Comparison of ENCODE assay signal across 1 cellular context in the genomic region with DNA sequence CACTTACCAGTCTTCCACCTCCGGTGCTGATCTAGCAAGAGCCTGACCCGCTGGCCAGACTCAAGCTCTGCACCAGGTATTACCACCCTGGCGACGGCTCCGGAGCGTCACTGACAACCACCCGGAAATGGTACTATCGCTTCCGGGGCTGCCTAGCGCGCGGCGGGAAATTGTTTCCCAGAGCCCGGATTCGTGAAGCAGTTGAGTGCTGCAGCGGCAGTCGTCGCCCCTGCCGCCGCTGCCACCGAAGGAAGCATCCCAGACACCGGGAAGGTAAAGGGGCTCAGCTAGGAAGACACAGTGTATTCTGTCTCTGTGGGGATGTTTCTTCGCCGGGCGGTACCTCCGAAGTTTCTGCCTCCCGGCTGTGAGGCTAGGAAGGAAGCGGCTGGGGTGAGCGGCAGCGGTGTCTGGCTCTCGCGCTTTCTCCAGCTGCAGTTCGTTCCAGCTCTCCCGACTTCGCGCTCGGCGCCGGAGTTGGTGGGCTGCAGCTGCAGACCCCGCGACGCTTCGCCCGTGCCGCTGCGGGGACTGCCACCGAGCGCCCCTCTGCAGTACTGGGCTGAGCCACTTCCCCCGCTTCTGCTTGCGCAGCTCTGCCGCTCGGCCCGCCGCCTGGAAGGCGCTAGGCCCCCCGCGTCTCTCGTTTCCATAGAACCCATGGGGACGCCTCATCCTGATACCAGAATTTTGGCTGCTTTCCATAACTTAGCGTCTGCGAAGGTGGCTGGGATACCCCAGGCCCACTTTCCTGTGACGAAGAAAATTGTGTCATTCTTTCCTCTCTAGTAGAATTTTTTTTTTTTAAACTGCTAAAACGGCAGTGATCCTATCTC.
TF ChIP-seq lines count a peak whose summit lies in the region.

A gene with protein sequence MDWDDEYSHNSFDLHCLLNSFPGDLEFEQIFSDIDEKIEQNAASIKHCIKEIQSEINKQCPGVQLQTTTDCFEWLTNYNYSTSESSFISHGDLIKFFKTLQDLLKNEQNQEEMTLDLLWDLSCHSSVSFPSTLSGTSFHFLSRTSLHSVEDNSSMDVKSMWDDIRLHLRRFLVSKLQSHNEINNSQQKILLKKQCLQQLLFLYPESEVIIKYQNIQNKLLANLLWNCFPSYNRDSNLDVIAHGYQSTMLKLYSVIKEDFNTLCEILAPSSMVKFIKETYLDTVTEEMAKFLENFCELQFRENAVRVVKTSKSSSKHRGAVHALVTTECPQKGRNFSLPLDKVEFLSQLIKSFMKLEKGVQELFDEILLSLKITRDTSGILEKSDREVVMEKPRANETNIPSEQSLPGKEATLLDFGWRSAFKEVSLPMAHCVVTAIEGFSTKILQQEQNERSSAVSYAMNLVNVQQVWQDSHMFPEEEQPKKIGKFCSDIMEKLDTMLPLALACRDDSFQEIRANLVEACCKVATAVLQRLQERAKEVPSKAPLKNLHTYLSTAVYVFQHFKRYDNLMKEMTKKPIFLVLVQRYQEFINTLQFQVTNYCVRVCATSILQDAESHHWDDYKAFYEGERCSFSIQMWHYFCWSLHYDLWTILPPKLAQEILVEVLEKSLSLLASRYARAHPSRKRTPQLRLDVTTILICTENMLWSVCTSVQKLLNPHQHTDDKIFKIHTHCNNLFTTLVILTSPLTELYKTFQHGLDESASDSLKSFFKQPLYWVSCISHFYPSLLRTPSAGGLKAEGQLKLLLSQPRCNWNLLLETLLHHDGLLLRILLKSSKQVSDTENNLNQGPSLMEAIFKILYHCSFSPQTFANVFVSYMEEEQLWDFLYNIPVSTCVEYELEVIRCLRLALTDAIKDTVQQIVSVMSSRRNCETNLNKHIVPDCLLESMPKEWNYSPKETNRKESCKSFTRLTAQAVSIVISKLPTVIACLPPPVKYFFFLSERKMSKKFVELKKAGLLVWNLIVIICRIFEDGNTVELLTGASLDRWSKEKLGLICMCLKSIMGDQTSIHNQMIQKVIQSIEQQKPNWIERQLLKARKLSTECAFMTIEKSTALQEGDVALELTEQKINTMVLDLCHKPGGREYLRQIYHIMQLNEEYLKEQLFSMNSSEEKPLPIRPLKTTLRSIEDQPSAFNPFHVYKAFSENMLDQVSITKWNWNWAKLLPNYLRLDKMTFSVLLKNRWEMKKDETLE (N-terminal part only) (minus strand): TSS at position 112 of the 836 bp plus-strand sequence. CDS start 81,478 bp downstream, outside the sequence.
A gene (plus strand): TSS at position 177 of the 836 bp plus-strand sequence. CDS start 10,142 bp downstream, outside the sequence.

TF ChIP-seq in K562, 482 proteins besides CTCF, POLR2A, EP300 and RAD21 (continued from another document):
- TF ChIP-seq ZNF830 (CRISPR knock-in tag; IDR thresholded peaks at IDR 0.05), result no peak
- TF ChIP-seq ARHGAP35 (IDR thresholded peaks at IDR 0.05; ENCODE audit: partially characterized antibody), result no peak
- TF ChIP-seq MCM7 (IDR thresholded peaks at IDR 0.05), result no peak
- no peak for TF ChIP-seq FOXA3 (CRISPR knock-in tag; conservative IDR thresholded peaks at IDR 0.05 in 1 of 2, IDR thresholded peaks at IDR 0.05 in 1 of 2)
- peak; percentile 60; the same call in 1 of the 2 replicates for TF ChIP-seq FOXJ2 (tag; IDR thresholded peaks at IDR 0.05)
- TF ChIP-seq ZFP1 (CRISPR knock-in tag; IDR thresholded peaks at IDR 0.05), result no peak
- peak; percentile 80 to 98 for TF ChIP-seq SIN3A (IDR thresholded peaks at IDR 0.05; ENCODE audit: borderline replicate concordance in 2 of 2, control insufficient read depth in 1 of 2, low read depth in 2 of 2, low read length in 2 of 2)
- TF ChIP-seq, protein P1, sequence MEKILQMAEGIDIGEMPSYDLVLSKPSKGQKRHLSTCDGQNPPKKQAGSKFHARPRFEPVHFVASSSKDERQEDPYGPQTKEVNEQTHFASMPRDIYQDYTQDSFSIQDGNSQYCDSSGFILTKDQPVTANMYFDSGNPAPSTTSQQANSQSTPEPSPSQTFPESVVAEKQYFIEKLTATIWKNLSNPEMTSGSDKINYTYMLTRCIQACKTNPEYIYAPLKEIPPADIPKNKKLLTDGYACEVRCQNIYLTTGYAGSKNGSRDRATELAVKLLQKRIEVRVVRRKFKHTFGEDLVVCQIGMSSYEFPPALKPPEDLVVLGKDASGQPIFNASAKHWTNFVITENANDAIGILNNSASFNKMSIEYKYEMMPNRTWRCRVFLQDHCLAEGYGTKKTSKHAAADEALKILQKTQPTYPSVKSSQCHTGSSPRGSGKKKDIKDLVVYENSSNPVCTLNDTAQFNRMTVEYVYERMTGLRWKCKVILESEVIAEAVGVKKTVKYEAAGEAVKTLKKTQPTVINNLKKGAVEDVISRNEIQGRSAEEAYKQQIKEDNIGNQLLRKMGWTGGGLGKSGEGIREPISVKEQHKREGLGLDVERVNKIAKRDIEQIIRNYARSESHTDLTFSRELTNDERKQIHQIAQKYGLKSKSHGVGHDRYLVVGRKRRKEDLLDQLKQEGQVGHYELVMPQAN (IDR thresholded peaks at IDR 0.05; ENCODE audit: borderline replicate concordance), result peak; percentile 93
- TF ChIP-seq SMAD1 (IDR thresholded peaks at IDR 0.05; ENCODE audit: low read depth, low read length, partially characterized antibody), result no peak
- no peak for TF ChIP-seq ZNF668 (CRISPR knock-in tag; IDR thresholded peaks at IDR 0.05)
- TF ChIP-seq ZBTB8A (IDR thresholded peaks at IDR 0.05; ENCODE audit: partially characterized antibody), result no peak
- no peak for TF ChIP-seq ADNP (tag; IDR thresholded peaks at IDR 0.05)
- no peak for TF ChIP-seq XRCC4 (IDR thresholded peaks at IDR 0.05; ENCODE audit: extremely low read depth, insufficient read depth, insufficient read length)
- no peak for TF ChIP-seq RHOXF2B (CRISPR knock-in tag; conservative IDR thresholded peaks at IDR 0.05)
- TF ChIP-seq HNRNPK (IDR thresholded peaks at IDR 0.05; ENCODE audit: low read depth, low read length, poor library complexity, severe bottlenecking), result no peak
TF ChIP-seq in K562: peak in this region for 90.
